1 cellular context compared by ENCODE assay signal in the genomic region with DNA sequence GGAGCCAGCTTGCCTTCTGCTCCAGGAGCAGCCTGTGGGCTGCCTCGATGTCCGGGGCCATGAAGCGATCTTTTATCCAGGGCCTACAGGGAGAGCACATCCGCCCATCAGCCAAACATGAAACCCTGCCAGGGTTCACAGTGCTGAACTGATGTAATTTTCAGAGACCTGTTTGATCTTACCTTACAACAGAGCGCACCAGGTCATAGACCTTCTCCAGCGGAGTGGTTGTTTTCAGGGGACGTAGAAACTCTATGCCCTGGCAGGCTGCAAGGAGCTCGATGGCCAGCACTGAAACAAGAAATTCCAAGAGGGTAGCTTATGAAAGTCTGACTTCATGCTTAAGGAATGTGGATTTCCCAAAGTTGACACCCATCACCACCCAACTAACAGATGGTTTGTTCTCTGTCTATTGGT.
A peak's percentile ranks its signal among the peaks of the same experiment; 100 is the strongest.
TF ChIP-seq lines count a peak whose summit lies in the region.

No MANE protein-coding gene starts in this region.

TF ChIP-seq in HepG2, 621 proteins besides CTCF, POLR2A, EP300 and RAD21 (continued from another document and continues in another):
- TF ChIP-seq NCOR1 (IDR thresholded peaks at IDR 0.05; ENCODE audit: borderline replicate concordance, low read length) (peak; percentile 51; the same call in 1 of the 2 replicates), ZFP90 (CRISPR knock-in tag; IDR thresholded peaks at IDR 0.05; ENCODE audit: borderline replicate concordance) (no peak), ZNF430 (CRISPR knock-in tag; IDR thresholded peaks at IDR 0.05) (peak; percentile 49; the same call in 1 of the 2 replicates), PAX8 (CRISPR knock-in tag; IDR thresholded peaks at IDR 0.05; ENCODE audit: borderline replicate concordance) (no peak), ZFX (CRISPR knock-in tag; IDR thresholded peaks at IDR 0.05; ENCODE audit: low read depth) (peak; percentile 78), GATAD2A (CRISPR knock-in tag; IDR thresholded peaks at IDR 0.05) (peak; percentile 96), SP140L (CRISPR knock-in tag; IDR thresholded peaks at IDR 0.05; ENCODE audit: borderline replicate concordance) (no peak), EZH2 (conservative IDR thresholded peaks at IDR 0.05; ENCODE audit: low read depth, low read length) (no peak), ZNF546 (CRISPR knock-in tag; conservative IDR thresholded peaks at IDR 0.05) (no peak), ZNF101 (CRISPR knock-in tag; IDR thresholded peaks at IDR 0.05; ENCODE audit: borderline replicate concordance, low read depth) (no peak), MTA3 (CRISPR knock-in tag; IDR thresholded peaks at IDR 0.05) (no peak), KDM3A (CRISPR knock-in tag; IDR thresholded peaks at IDR 0.05; ENCODE audit: low read depth) (no peak), TBL1XR1 (IDR thresholded peaks at IDR 0.05; ENCODE audit: borderline replicate concordance, low read length, partially characterized antibody) (peak; percentile 23), ZNF780A (CRISPR knock-in tag; IDR thresholded peaks at IDR 0.05) (no peak), PCBP2 (optimal IDR thresholded peaks at IDR 0.05; ENCODE audit: low read depth, low read length, poor library complexity, severe bottlenecking) (no peak), CENPT (CRISPR knock-in tag; IDR thresholded peaks at IDR 0.05; ENCODE audit: low read depth) (no peak), RFXANK (CRISPR knock-in tag; IDR thresholded peaks at IDR 0.05) (no peak), HDAC6 (IDR thresholded peaks at IDR 0.05; ENCODE audit: low read depth, low read length) (no peak), SOX13 (IDR thresholded peaks at IDR 0.05) (peak; percentile 41; the same call in 1 of the 2 replicates), SOX13 (CRISPR knock-in tag; conservative IDR thresholded peaks at IDR 0.05 in 1 of 2, IDR thresholded peaks at IDR 0.05 in 1 of 2) (peak in 1 of 2 experiments; percentile 76; a peak in 2 of 4 replicates), CBFB (CRISPR knock-in tag; IDR thresholded peaks at IDR 0.05) (0 out of 2 replicates have a peak, but pooled peaks have one; percentile 40), SMARCC2 (IDR thresholded peaks at IDR 0.05) (no peak), ZSCAN25 (CRISPR knock-in tag; IDR thresholded peaks at IDR 0.05) (no peak), MTF2 (CRISPR knock-in tag; IDR thresholded peaks at IDR 0.05; ENCODE audit: borderline replicate concordance) (no peak), ZNF616 (CRISPR knock-in tag; IDR thresholded peaks at IDR 0.05; ENCODE audit: low read depth) (no peak), BORCS8-MEF2B (CRISPR knock-in tag; IDR thresholded peaks at IDR 0.05) (peak; percentile 59), SRSF1 (optimal IDR thresholded peaks at IDR 0.05; ENCODE audit: low read depth, low read length) (no peak), MAZ (IDR thresholded peaks at IDR 0.05; ENCODE audit: borderline replicate concordance, low read depth, low read length) (no peak), MAZ (CRISPR knock-in tag; IDR thresholded peaks at IDR 0.05; ENCODE audit: low read depth) (no peak; the same call in 1 of the 2 replicates), NPAS2 (CRISPR knock-in tag; IDR thresholded peaks at IDR 0.05; ENCODE audit: borderline replicate concordance) (no peak), RORA (CRISPR knock-in tag; IDR thresholded peaks at IDR 0.05) (no peak), ZNF441 (CRISPR knock-in tag; IDR thresholded peaks at IDR 0.05; ENCODE audit: borderline replicate concordance) (0 out of 2 replicates have a peak, but pooled peaks have one; percentile 51), AGO1 (IDR thresholded peaks at IDR 0.05; ENCODE audit: low read depth, low read length, poor library complexity, severe bottlenecking) (no peak), ZNF766 (CRISPR knock-in tag; IDR thresholded peaks at IDR 0.05; ENCODE audit: borderline replicate concordance) (no peak; the same call in 1 of the 2 replicates), ZSCAN12 (CRISPR knock-in tag; IDR thresholded peaks at IDR 0.05) (no peak), MATR3 (CRISPR knock-in tag; IDR thresholded peaks at IDR 0.05) (no peak), KDM5B (CRISPR knock-in tag; IDR thresholded peaks at IDR 0.05; ENCODE audit: borderline replicate concordance) (no peak; the same call in 1 of the 2 replicates), ZNF326 (CRISPR knock-in tag; IDR thresholded peaks at IDR 0.05; ENCODE audit: borderline replicate concordance) (no peak), SIN3B (IDR thresholded peaks at IDR 0.05; ENCODE audit: low read length) (no peak), ZNF781 (CRISPR knock-in tag; IDR thresholded peaks at IDR 0.05; ENCODE audit: borderline replicate concordance, not compliant biosample characterization) (no peak)
- TF ChIP-seq, protein P1, sequence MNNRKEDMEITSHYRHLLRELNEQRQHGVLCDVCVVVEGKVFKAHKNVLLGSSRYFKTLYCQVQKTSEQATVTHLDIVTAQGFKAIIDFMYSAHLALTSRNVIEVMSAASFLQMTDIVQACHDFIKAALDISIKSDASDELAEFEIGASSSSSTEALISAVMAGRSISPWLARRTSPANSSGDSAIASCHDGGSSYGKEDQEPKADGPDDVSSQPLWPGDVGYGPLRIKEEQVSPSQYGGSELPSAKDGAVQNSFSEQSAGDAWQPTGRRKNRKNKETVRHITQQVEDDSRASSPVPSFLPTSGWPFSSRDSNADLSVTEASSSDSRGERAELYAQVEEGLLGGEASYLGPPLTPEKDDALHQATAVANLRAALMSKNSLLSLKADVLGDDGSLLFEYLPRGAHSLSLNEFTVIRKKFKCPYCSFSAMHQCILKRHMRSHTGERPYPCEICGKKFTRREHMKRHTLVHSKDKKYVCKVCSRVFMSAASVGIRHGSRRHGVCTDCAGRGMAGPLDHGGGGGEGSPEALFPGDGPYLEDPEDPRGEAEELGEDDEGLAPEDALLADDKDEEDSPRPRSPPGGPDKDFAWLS (CRISPR knock-in tag; IDR thresholded peaks at IDR 0.05; ENCODE audit: borderline replicate concordance), result no peak
- TF ChIP-seq, protein P2, sequence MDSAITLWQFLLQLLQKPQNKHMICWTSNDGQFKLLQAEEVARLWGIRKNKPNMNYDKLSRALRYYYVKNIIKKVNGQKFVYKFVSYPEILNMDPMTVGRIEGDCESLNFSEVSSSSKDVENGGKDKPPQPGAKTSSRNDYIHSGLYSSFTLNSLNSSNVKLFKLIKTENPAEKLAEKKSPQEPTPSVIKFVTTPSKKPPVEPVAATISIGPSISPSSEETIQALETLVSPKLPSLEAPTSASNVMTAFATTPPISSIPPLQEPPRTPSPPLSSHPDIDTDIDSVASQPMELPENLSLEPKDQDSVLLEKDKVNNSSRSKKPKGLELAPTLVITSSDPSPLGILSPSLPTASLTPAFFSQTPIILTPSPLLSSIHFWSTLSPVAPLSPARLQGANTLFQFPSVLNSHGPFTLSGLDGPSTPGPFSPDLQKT (CRISPR knock-in tag; IDR thresholded peaks at IDR 0.05; ENCODE audit: borderline replicate concordance), result no peak
- TF ChIP-seq, protein P3, sequence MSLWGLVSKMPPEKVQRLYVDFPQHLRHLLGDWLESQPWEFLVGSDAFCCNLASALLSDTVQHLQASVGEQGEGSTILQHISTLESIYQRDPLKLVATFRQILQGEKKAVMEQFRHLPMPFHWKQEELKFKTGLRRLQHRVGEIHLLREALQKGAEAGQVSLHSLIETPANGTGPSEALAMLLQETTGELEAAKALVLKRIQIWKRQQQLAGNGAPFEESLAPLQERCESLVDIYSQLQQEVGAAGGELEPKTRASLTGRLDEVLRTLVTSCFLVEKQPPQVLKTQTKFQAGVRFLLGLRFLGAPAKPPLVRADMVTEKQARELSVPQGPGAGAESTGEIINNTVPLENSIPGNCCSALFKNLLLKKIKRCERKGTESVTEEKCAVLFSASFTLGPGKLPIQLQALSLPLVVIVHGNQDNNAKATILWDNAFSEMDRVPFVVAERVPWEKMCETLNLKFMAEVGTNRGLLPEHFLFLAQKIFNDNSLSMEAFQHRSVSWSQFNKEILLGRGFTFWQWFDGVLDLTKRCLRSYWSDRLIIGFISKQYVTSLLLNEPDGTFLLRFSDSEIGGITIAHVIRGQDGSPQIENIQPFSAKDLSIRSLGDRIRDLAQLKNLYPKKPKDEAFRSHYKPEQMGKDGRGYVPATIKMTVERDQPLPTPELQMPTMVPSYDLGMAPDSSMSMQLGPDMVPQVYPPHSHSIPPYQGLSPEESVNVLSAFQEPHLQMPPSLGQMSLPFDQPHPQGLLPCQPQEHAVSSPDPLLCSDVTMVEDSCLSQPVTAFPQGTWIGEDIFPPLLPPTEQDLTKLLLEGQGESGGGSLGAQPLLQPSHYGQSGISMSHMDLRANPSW (CRISPR knock-in tag; IDR thresholded peaks at IDR 0.05; ENCODE audit: borderline replicate concordance), result 0 out of 2 replicates have a peak, but pooled peaks have one; percentile 38
- TF ChIP-seq, protein P4, sequence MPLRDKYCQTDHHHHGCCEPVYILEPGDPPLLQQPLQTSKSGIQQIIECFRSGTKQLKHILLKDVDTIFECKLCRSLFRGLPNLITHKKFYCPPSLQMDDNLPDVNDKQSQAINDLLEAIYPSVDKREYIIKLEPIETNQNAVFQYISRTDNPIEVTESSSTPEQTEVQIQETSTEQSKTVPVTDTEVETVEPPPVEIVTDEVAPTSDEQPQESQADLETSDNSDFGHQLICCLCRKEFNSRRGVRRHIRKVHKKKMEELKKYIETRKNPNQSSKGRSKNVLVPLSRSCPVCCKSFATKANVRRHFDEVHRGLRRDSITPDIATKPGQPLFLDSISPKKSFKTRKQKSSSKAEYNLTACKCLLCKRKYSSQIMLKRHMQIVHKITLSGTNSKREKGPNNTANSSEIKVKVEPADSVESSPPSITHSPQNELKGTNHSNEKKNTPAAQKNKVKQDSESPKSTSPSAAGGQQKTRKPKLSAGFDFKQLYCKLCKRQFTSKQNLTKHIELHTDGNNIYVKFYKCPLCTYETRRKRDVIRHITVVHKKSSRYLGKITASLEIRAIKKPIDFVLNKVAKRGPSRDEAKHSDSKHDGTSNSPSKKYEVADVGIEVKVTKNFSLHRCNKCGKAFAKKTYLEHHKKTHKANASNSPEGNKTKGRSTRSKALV (CRISPR knock-in tag; IDR thresholded peaks at IDR 0.05), result no peak
- TF ChIP-seq, protein P5, sequence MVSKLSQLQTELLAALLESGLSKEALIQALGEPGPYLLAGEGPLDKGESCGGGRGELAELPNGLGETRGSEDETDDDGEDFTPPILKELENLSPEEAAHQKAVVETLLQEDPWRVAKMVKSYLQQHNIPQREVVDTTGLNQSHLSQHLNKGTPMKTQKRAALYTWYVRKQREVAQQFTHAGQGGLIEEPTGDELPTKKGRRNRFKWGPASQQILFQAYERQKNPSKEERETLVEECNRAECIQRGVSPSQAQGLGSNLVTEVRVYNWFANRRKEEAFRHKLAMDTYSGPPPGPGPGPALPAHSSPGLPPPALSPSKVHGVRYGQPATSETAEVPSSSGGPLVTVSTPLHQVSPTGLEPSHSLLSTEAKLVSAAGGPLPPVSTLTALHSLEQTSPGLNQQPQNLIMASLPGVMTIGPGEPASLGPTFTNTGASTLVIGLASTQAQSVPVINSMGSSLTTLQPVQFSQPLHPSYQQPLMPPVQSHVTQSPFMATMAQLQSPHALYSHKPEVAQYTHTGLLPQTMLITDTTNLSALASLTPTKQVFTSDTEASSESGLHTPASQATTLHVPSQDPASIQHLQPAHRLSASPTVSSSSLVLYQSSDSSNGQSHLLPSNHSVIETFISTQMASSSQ (IDR thresholded peaks at IDR 0.05; ENCODE audit: low read depth), result 0 out of 2 replicates have a peak, but pooled peaks have one; percentile 36
- TF ChIP-seq, protein P5 (CRISPR knock-in tag; IDR thresholded peaks at IDR 0.05; ENCODE audit: borderline replicate concordance), result no peak
- TF ChIP-seq, protein P6, sequence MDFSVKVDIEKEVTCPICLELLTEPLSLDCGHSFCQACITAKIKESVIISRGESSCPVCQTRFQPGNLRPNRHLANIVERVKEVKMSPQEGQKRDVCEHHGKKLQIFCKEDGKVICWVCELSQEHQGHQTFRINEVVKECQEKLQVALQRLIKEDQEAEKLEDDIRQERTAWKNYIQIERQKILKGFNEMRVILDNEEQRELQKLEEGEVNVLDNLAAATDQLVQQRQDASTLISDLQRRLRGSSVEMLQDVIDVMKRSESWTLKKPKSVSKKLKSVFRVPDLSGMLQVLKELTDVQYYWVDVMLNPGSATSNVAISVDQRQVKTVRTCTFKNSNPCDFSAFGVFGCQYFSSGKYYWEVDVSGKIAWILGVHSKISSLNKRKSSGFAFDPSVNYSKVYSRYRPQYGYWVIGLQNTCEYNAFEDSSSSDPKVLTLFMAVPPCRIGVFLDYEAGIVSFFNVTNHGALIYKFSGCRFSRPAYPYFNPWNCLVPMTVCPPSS (IDR thresholded peaks at IDR 0.05), result no peak
- TF ChIP-seq, protein P7, sequence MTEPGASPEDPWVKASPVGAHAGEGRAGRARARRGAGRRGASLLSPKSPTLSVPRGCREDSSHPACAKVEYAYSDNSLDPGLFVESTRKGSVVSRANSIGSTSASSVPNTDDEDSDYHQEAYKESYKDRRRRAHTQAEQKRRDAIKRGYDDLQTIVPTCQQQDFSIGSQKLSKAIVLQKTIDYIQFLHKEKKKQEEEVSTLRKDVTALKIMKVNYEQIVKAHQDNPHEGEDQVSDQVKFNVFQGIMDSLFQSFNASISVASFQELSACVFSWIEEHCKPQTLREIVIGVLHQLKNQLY (CRISPR knock-in tag; IDR thresholded peaks at IDR 0.05), result no peak
- TF ChIP-seq, protein P8, sequence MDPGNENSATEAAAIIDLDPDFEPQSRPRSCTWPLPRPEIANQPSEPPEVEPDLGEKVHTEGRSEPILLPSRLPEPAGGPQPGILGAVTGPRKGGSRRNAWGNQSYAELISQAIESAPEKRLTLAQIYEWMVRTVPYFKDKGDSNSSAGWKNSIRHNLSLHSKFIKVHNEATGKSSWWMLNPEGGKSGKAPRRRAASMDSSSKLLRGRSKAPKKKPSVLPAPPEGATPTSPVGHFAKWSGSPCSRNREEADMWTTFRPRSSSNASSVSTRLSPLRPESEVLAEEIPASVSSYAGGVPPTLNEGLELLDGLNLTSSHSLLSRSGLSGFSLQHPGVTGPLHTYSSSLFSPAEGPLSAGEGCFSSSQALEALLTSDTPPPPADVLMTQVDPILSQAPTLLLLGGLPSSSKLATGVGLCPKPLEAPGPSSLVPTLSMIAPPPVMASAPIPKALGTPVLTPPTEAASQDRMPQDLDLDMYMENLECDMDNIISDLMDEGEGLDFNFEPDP (CRISPR knock-in tag; conservative IDR thresholded peaks at IDR 0.05), result no peak
- TF ChIP-seq, protein P9, sequence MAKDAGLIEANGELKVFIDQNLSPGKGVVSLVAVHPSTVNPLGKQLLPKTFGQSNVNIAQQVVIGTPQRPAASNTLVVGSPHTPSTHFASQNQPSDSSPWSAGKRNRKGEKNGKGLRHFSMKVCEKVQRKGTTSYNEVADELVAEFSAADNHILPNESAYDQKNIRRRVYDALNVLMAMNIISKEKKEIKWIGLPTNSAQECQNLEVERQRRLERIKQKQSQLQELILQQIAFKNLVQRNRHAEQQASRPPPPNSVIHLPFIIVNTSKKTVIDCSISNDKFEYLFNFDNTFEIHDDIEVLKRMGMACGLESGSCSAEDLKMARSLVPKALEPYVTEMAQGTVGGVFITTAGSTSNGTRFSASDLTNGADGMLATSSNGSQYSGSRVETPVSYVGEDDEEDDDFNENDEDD (CRISPR knock-in tag; IDR thresholded peaks at IDR 0.05; ENCODE audit: borderline replicate concordance), result no peak
